24 cellular contexts compared by ENCODE assay signal in the genomic region with DNA sequence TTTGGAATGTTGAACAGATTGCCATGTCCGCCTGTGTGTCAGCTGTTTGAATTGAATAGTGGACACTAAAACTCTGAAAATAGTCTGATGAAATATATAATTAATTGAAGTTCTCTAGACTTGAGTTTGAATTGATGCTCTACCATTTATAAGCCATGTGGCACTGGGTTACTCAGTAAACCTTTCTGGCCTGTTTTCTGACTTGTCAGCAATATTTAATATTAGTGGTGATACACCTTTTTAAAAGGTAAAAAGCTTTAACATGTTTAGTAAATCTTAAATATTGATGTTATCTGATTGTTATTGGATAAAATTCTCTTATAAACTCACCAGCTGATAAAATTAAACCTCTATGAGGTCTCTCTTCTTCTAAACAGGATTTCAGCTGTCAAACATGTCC.
DNase-seq lines count a peak whose midpoint lies in the region; ATAC-seq, FAIRE-seq and TF ChIP-seq lines count a peak whose summit lies in the region.
"Had no signal": no experiment of that assay in that cellular context is flagged by ENCODE, and none has a peak within 500 bp of the region (broad histone marks: within the 10 kb centered on the region; RNA-seq: fewer than 3 reads in every experiment).

No MANE protein-coding gene starts in this region.

- no peak overlapping the region for H3K4ac ChIP-seq in IMR-90 (ENCODE audit: low read depth, low read length)

- POLR2A ChIA-PET in HepG2 (lab: Yijun Ruan, JAX): no interaction called here
- POLR2A ChIA-PET in IMR-90 (lab: Charles Lee; ENCODE audit: unreplicated experiment): no interaction called here

- dilution Hi-C loops in IMR-90 (cut with HindIII; ENCODE audit: low sequenced_read_pairs, unreplicated experiment): no loop called here

- H3K18ac ChIP-seq in IMR-90 (ENCODE audit: low read depth, low read length): no peak overlapping the region

- H2BK5ac ChIP-seq in IMR-90 (ENCODE audit: low read depth, low read length, poor library complexity, severe bottlenecking): no peak overlapping the region

- H3K27ac ChIP-seq in HepG2 (ENCODE audit: extremely low read length, insufficient read depth, low read length) (no peak overlapping the region), right lobe of liver (no peak overlapping the region), IMR-90 (ENCODE audit: insufficient read depth, low read length) (no peak overlapping the region), spleen (peak overlapping the region in 5 of 8 donors; percentile 17 to 68 (median 49))
- H3K27ac ChIP-seq: 22Rv1 had no signal

- H4K91ac ChIP-seq in IMR-90 (ENCODE audit: insufficient read depth, low read depth, low read length): no peak overlapping the region

- no peak for TF ChIP-seq RAD21 in HepG2 (CRISPR knock-in tag; IDR thresholded peaks at IDR 0.05)
- no peak for TF ChIP-seq RAD21 in IMR-90 (IDR thresholded peaks at IDR 0.05; ENCODE audit: low read length)

- H3K9me3 ChIP-seq in HepG2 (ENCODE audit: low read length) (peaks cover 93% of the 10 kb centered on the region), right lobe of liver (no peaks in the 10 kb centered on the region), IMR-90 (ENCODE audit: control insufficient read depth, insufficient read depth, low read length) (peaks cover 8% of the 10 kb centered on the region), spleen (no peaks in the 10 kb centered on the region)
- H3K9me3 ChIP-seq: BE2C, Caco-2, HAP-1 had no signal

- CTCF ChIA-PET in HepG2 (lab: Yijun Ruan, JAX; ENCODE audit: low intra/inter-chr PET ratio, low total read pairs) (no interaction called here), IMR-90 (lab: Yijun Ruan, JAX) (no interaction called here)

- H3K9me3 Mint-ChIP-seq in dendritic cell treated with granulocyte-macrophage colony-stimulating factor and Interleukin-4, amounts not matched to agents 40 ng/mL and 50 ng/mL, for 4 days: no peaks in the 10 kb centered on the region
- H3K9me3 Mint-ChIP-seq in mesothelial cell of epicardium: peaks cover 9% of the 10 kb centered on the region

- no peaks in the 10 kb centered on the region for H4K20me1 ChIP-seq in HepG2 (ENCODE audit: insufficient read depth, low read length)
- H4K20me1 ChIP-seq in IMR-90 (ENCODE audit: insufficient read depth, low read length): no peaks in the 10 kb centered on the region

- no peak overlapping the region for H4K5ac ChIP-seq in IMR-90 (ENCODE audit: low read depth, low read length)

- no peak for DNase-seq in HepG2 (ENCODE audit: low spot score)
- DNase-seq in right lobe of liver: no peak
- DNase-seq in IMR-90: no peak
- no peak for DNase-seq in spleen
- DNase-seq in mesothelial cell of epicardium (ENCODE audit: low spot score in 2 of 2, unreplicated experiment in 2 of 2): no peak
- DNase-seq: ACHN; BE2C; C1 segment of cervical spinal cord; Caco-2; CD4-positive, CD25-positive, alpha-beta regulatory T cell; CD8-positive, alpha-beta T cell; DMS153; EL; GDM1; HFFc6 had no signal

- TF ChIP-seq EP300 in HepG2 (IDR thresholded peaks at IDR 0.05; ENCODE audit: low read depth in 2 of 2, low read length in 2 of 2) (no peak), HepG2 (CRISPR knock-in tag; IDR thresholded peaks at IDR 0.05; ENCODE audit: borderline replicate concordance) (no peak)

- no peak for FAIRE-seq in HepG2 (lab: Jason Lieb, UNC)
- FAIRE-seq: A204.1, GM12878, H54 had no signal

- H2BK15ac ChIP-seq in IMR-90 (ENCODE audit: low read depth, low read length): no peak overlapping the region

- H2BK20ac ChIP-seq in IMR-90 (ENCODE audit: low read depth, low read length): no peak overlapping the region

- no peaks in the 10 kb centered on the region for H3K9me1 ChIP-seq in IMR-90 (ENCODE audit: insufficient read depth, low read length)

- no peak overlapping the region for H2AFZ ChIP-seq in HepG2 (ENCODE audit: low read length)
- no peak overlapping the region for H2AFZ ChIP-seq in IMR-90 (replicated peaks; ENCODE audit: low read length, poor library complexity)
- H2AFZ ChIP-seq: GM23338 had no signal

- intact Hi-C loops in HepG2 (cut with micrococcal nuclease; ENCODE audit: unreplicated experiment): no loop called here
- intact Hi-C loops in right lobe of liver (cut with DNase I): no loop called here
- intact Hi-C loops in IMR-90 (cut with micrococcal nuclease): no loop called here
- intact Hi-C loops in dendritic cell treated with granulocyte-macrophage colony-stimulating factor and Interleukin-4, amounts not matched to agents 40 ng/mL and 50 ng/mL, for 4 days (cut with micrococcal nuclease): no loop called here
- intact Hi-C loops in spleen (cut with DNase I; ENCODE audit: low total_unique reads): no loop called here

- no peak overlapping the region for H2AK5ac ChIP-seq in IMR-90 (ENCODE audit: low read depth, low read length)

- no peak overlapping the region for H4K8ac ChIP-seq in IMR-90 (ENCODE audit: low read depth in 2 of 2, low read length in 2 of 2)

- H3K36me3 ChIP-seq in HepG2 (replicated peaks in 1 of 2; ENCODE audit: control insufficient read depth in 1 of 2, insufficient read depth in 2 of 2, low read length in 2 of 2) (no peaks in the 10 kb centered on the region), right lobe of liver (no peaks in the 10 kb centered on the region), IMR-90 (ENCODE audit: control insufficient read depth, insufficient read depth, low read length) (no peaks in the 10 kb centered on the region), spleen (no peaks in the 10 kb centered on the region)
- H3K36me3 ChIP-seq: BE2C, HAP-1 had no signal

- no peak overlapping the region for H3K56ac ChIP-seq in IMR-90 (ENCODE audit: extremely low read depth, insufficient read depth, low read length)

- H3K27me3 ChIP-seq in HepG2 (ENCODE audit: control insufficient read depth in 1 of 2, insufficient read depth in 2 of 2, low read length in 2 of 2) (no peaks in the 10 kb centered on the region), right lobe of liver (no peaks in the 10 kb centered on the region), IMR-90 (ENCODE audit: control insufficient read depth, insufficient read depth, low read length) (no peaks in the 10 kb centered on the region), spleen (replicated peaks in 1 of 7) (no peaks in the 10 kb centered on the region)
- H3K27me3 ChIP-seq: BE2C had no signal

- no peaks in the 10 kb centered on the region for H3K4me1 ChIP-seq in HepG2 (ENCODE audit: insufficient read depth, low read length)
- H3K4me1 ChIP-seq in right lobe of liver: no peaks in the 10 kb centered on the region
- no peaks in the 10 kb centered on the region for H3K4me1 ChIP-seq in IMR-90 (ENCODE audit: control insufficient read depth, insufficient read depth, low read length)
- H3K4me1 ChIP-seq in spleen: no peaks in the 10 kb centered on the region
- H3K4me1 ChIP-seq: BE2C, Caco-2, HAP-1 had no signal

- BruUV-seq in HepG2 (replicated peaks; lab: Mats Ljungman, UMichigan) (no TSS peak), IMR-90 (replicated peaks; lab: Mats Ljungman, UMichigan) (no TSS peak)

- peak overlapping the region; percentile 81 for H3K27ac Mint-ChIP-seq in dendritic cell treated with granulocyte-macrophage colony-stimulating factor and Interleukin-4, amounts not matched to agents 40 ng/mL and 50 ng/mL, for 4 days
- H3K27ac Mint-ChIP-seq in mesothelial cell of epicardium: no peak overlapping the region
- H3K27ac Mint-ChIP-seq: CD4-positive, CD25-positive, alpha-beta regulatory T cell; CD8-positive, alpha-beta T cell; GM23338; HFFc6 had no signal

- no peaks in the 10 kb centered on the region for H3K79me1 ChIP-seq in IMR-90 (ENCODE audit: low read depth in 1 of 2, low read length in 2 of 2)

- TF ChIP-seq CTCF in HepG2 (CRISPR knock-in tag; IDR thresholded peaks at IDR 0.05) (no peak), right lobe of liver (IDR thresholded peaks at IDR 0.05) (no peak), IMR-90 (conservative IDR thresholded peaks at IDR 0.05; ENCODE audit: low read depth, low read length) (no peak), spleen (IDR thresholded peaks at IDR 0.05 in 8 of 11, conservative IDR thresholded peaks at IDR 0.05 in 3 of 11) (no peak), mesothelial cell of epicardium (IDR thresholded peaks at IDR 0.05; ENCODE audit: unreplicated experiment) (no peak)

- no peaks in the 10 kb centered on the region for H3K36me3 Mint-ChIP-seq in dendritic cell treated with granulocyte-macrophage colony-stimulating factor and Interleukin-4, amounts not matched to agents 40 ng/mL and 50 ng/mL, for 4 days (ENCODE audit: low read depth)
- H3K36me3 Mint-ChIP-seq in mesothelial cell of epicardium: no peaks in the 10 kb centered on the region
- H3K36me3 Mint-ChIP-seq: CD4-positive, CD25-positive, alpha-beta regulatory T cell; CD8-positive, alpha-beta T cell had no signal

- no peak overlapping the region for H2BK120ac ChIP-seq in IMR-90 (ENCODE audit: low read depth, low read length)

- ATAC-seq in HepG2: no peak
- no peak for ATAC-seq in right lobe of liver
- no peak for ATAC-seq in IMR-90 (ENCODE audit: low read depth)
- ATAC-seq in GM18861 (IDR thresholded peaks at IDR 0.05; ENCODE audit: unreplicated experiment): no peak
- no peak for ATAC-seq in HG03039 (IDR thresholded peaks at IDR 0.05; ENCODE audit: unreplicated experiment)
- ATAC-seq: CD8-positive, alpha-beta T cell; GM12878; GM23338 had no signal

- H2AK9ac ChIP-seq in IMR-90 (replicated peaks; ENCODE audit: low read depth, low read length, poor library complexity): no peak overlapping the region

- no peak overlapping the region for H3K14ac ChIP-seq in IMR-90 (replicated peaks; ENCODE audit: low read depth, low read length)

- H3K4me2 ChIP-seq in HepG2 (ENCODE audit: low read depth, low read length) (no peak overlapping the region), IMR-90 (ENCODE audit: low read depth, low read length) (no peak overlapping the region)
- H3K4me2 ChIP-seq: GM23338 had no signal

- H3K4me3 ChIP-seq in HepG2 (replicated peaks in 1 of 3; ENCODE audit: insufficient read depth in 1 of 3, low read depth in 2 of 3, low read length in 3 of 3): no peak overlapping the region
- no peak overlapping the region for H3K4me3 ChIP-seq in right lobe of liver
- no peak overlapping the region for H3K4me3 ChIP-seq in IMR-90 (ENCODE audit: insufficient read depth, low read depth, low read length)
- peak overlapping the region in 1 of 8 donors; percentile 34 for H3K4me3 ChIP-seq in spleen
- H3K4me3 ChIP-seq: GM12878, GM23338, HAP-1 had no signal

- no peaks in the 10 kb centered on the region for H3K79me2 ChIP-seq in HepG2 (ENCODE audit: insufficient read depth, low read length)

- H3K9ac ChIP-seq in HepG2 (ENCODE audit: insufficient read depth, low read depth, low read length): no peak overlapping the region
- H3K9ac ChIP-seq in IMR-90 (ENCODE audit: low read depth, low read length): no peak overlapping the region

- peaks cover 59% of the 10 kb centered on the region for H3K4me1 Mint-ChIP-seq in dendritic cell treated with granulocyte-macrophage colony-stimulating factor and Interleukin-4, amounts not matched to agents 40 ng/mL and 50 ng/mL, for 4 days (ENCODE audit: low read depth)
- peaks cover 3% of the 10 kb centered on the region for H3K4me1 Mint-ChIP-seq in mesothelial cell of epicardium
- H3K4me1 Mint-ChIP-seq: CD4-positive, CD25-positive, alpha-beta regulatory T cell; GM23338 had no signal

- H3K23ac ChIP-seq in IMR-90 (ENCODE audit: low read depth, low read length): no peak overlapping the region

- H3K4me3 Mint-ChIP-seq in dendritic cell treated with granulocyte-macrophage colony-stimulating factor and Interleukin-4, amounts not matched to agents 40 ng/mL and 50 ng/mL, for 4 days: no peak overlapping the region
- no peak overlapping the region for H3K4me3 Mint-ChIP-seq in mesothelial cell of epicardium
- H3K4me3 Mint-ChIP-seq: CD8-positive, alpha-beta T cell; GM23338; HFFc6 had no signal

- in situ Hi-C loops in HepG2 (cut with HindIII; ENCODE audit: extremely low pct_ligation_motif_present, low pct_unique_long_range_greater_than_20kb): no loop called here
- in situ Hi-C loops in IMR-90 (cut with MboI; ENCODE audit: low sequenced_read_pairs): no loop called here

- H3K27me3 Mint-ChIP-seq in dendritic cell treated with granulocyte-macrophage colony-stimulating factor and Interleukin-4, amounts not matched to agents 40 ng/mL and 50 ng/mL, for 4 days: no peaks in the 10 kb centered on the region
- H3K27me3 Mint-ChIP-seq in mesothelial cell of epicardium (ENCODE audit: low read depth): no peaks in the 10 kb centered on the region
- H3K27me3 Mint-ChIP-seq: CD4-positive, CD25-positive, alpha-beta regulatory T cell had no signal

- 0% methylated on average over 1 of the region's 1 CpG for WGBS in HepG2 (ENCODE audit: low lambda C conversion rate)
- 70% methylated on average over 1 of the region's 1 CpG for WGBS in right lobe of liver (ENCODE audit: insufficient coverage, low coverage, low lambda C conversion rate, missing lambda C conversion rate)
- 0% methylated on average over 1 of the region's 1 CpG; no CpG with 5 or more reads in 1 of the 2 experiments for WGBS in IMR-90 (ENCODE audit: extremely low coverage in 2 of 2, insufficient read length in 1 of 2), 2 experiments
- 64 to 77% (median 75%) methylated on average over 1 of the region's 1 CpG for WGBS in spleen, 5 donors

- TF ChIP-seq POLR2A in HepG2 (IDR thresholded peaks at IDR 0.05; ENCODE audit: insufficient read depth in 1 of 2, low read depth in 2 of 2, low read length in 2 of 2) (no peak), right lobe of liver (IDR thresholded peaks at IDR 0.05) (no peak), IMR-90 (IDR thresholded peaks at IDR 0.05; ENCODE audit: low read depth, low read length) (no peak), spleen (IDR thresholded peaks at IDR 0.05) (no peak)

Comparison
In these comparisons a context has a peak if more than half of its experiments do, and no peak if none do; other contexts are left out.
1. H3K27ac ChIP-seq: peak in spleen (5 of 8); none in HepG2 (single experiment), right lobe of liver (0 of 3) and IMR-90 (single experiment).